18 cellular contexts compared by ENCODE assay signal in genomic region chr20:34316191-34316814, GRCh38. TPM values are rescaled to one million over a fixed set of nuclear protein-coding genes. Genes with fewer than 3 reads are reported as not detected.
A peak's percentile ranks its signal among the peaks of the same experiment; 100 is the strongest.
DNase-seq lines count a peak whose midpoint lies in the region; ATAC-seq, FAIRE-seq and TF ChIP-seq lines count a peak whose summit lies in the region.
"Had no signal": no experiment of that assay in that cellular context is flagged by ENCODE, and none has a peak within 500 bp of the region (broad histone marks: within the 10 kb centered on the region; RNA-seq: fewer than 3 reads in every experiment).

No MANE protein-coding gene starts in this region.

- TF ChIP-seq CTCF in A549 (IDR thresholded peaks at IDR 0.05) (no peak), fibroblast of lung (conservative IDR thresholded peaks at IDR 0.05 in 1 of 2, IDR thresholded peaks at IDR 0.05 in 1 of 2; ENCODE audit: low read depth in 1 of 2, low read length in 2 of 2) (no peak)

- H3K4me2 ChIP-seq in A549 (peak overlapping the region; percentile 31; the same call in 2 of the 3 replicates), fibroblast of lung (ENCODE audit: extremely low read depth, insufficient read depth, low read length) (no peak overlapping the region)

- H3K9me3 ChIP-seq in A549 (no peaks in the 10 kb centered on the region), fibroblast of lung (ENCODE audit: control insufficient read depth, insufficient read depth, low read depth, low read length) (no peaks in the 10 kb centered on the region)
- H3K9me3 ChIP-seq: colonic mucosa, gastroesophageal sphincter, transverse colon had no signal

- CTCF ChIA-PET in A549 (lab: Yijun Ruan, JAX) = interaction anchor here (1.1 to 2.7 kb wide), 3 partner anchors 152 to 207 kb away, joined by 3 to 9 read pairs (median 3); no protein-coding TSS in a partner anchor
- CTCF ChIA-PET in activated CD4-positive, alpha-beta memory T cell treated with anti-CD3 and anti-CD28 coated beads, Interleukin-2, amount 10 ng/mL, durations not matched to agents 7 days and 5 days (lab: Charles Lee) = no interaction called here
- CTCF ChIA-PET in activated naive CD4-positive, alpha-beta T cell treated with anti-CD3 and anti-CD28 coated beads, Interleukin-2, amount 10 ng/mL, durations not matched to agents 7 days and 5 days (lab: Charles Lee) = interaction anchor here (1.7 kb wide), 1 partner anchor 134 kb away, joined by 3 read pairs; no protein-coding TSS in a partner anchor

- H3K36me3 ChIP-seq in fibroblast of lung (ENCODE audit: control insufficient read depth, insufficient read depth, low read length) = no peaks in the 10 kb centered on the region
- H3K36me3 ChIP-seq: colonic mucosa, gastroesophageal sphincter, transverse colon had no signal

- POLR2A ChIA-PET in A549 (lab: Yijun Ruan, JAX) = no interaction called here
- POLR2A ChIA-PET in activated CD4-positive, alpha-beta memory T cell treated with anti-CD3 and anti-CD28 coated beads, Interleukin-2, amount 10 ng/mL, durations not matched to agents 7 days and 5 days (lab: Charles Lee) = no interaction called here

- no peak overlapping the region for H3K4me3 Mint-ChIP-seq in activated CD4-positive, alpha-beta memory T cell treated with anti-CD3 and anti-CD28 coated beads, Interleukin-2, amount 10 ng/mL, durations not matched to agents 7 days and 5 days
- H3K4me3 Mint-ChIP-seq in activated naive CD4-positive, alpha-beta T cell treated with anti-CD3 and anti-CD28 coated beads, Interleukin-2, amount 10 ng/mL, durations not matched to agents 7 days and 5 days = no peak overlapping the region
- H3K4me3 Mint-ChIP-seq in stimulated activated naive CD8-positive, alpha-beta T cell treated with anti-CD3 and anti-CD28 coated beads, Interleukin-15, amount 100 ng/mL, for 72 hours = no peak overlapping the region
- H3K4me3 Mint-ChIP-seq: naive thymus-derived CD8-positive, alpha-beta T cell had no signal

- 81% methylated on average over 6 of the region's 6 CpGs for WGBS in A549 (ENCODE audit: missing lambda C conversion rate)

- H4K20me1 ChIP-seq in fibroblast of lung (ENCODE audit: control insufficient read depth, extremely low read depth, insufficient read depth, low read length) = no peaks in the 10 kb centered on the region

- no peaks in the 10 kb centered on the region for H3K79me2 ChIP-seq in fibroblast of lung (ENCODE audit: control insufficient read depth, insufficient read depth, low read length)

- H3K9ac ChIP-seq in fibroblast of lung (ENCODE audit: insufficient read depth, low read length) = no peak overlapping the region

- no peak overlapping the region for H3K27ac Mint-ChIP-seq in activated CD4-positive, alpha-beta memory T cell treated with anti-CD3 and anti-CD28 coated beads, Interleukin-2, amount 10 ng/mL, durations not matched to agents 7 days and 5 days
- H3K27ac Mint-ChIP-seq in activated naive CD4-positive, alpha-beta T cell treated with anti-CD3 and anti-CD28 coated beads, Interleukin-2, amount 10 ng/mL, durations not matched to agents 7 days and 5 days = no peak overlapping the region
- H3K27ac Mint-ChIP-seq in stimulated activated naive CD8-positive, alpha-beta T cell treated with anti-CD3 and anti-CD28 coated beads, Interleukin-15, amount 100 ng/mL, for 72 hours = no peak overlapping the region

- peaks cover 18% of the 10 kb centered on the region for H3K4me1 Mint-ChIP-seq in activated CD4-positive, alpha-beta memory T cell treated with anti-CD3 and anti-CD28 coated beads, Interleukin-2, amount 10 ng/mL, durations not matched to agents 7 days and 5 days
- H3K4me1 Mint-ChIP-seq in activated naive CD4-positive, alpha-beta T cell treated with anti-CD3 and anti-CD28 coated beads, Interleukin-2, amount 10 ng/mL, durations not matched to agents 7 days and 5 days = peaks cover 13% of the 10 kb centered on the region
- peaks cover 18% of the 10 kb centered on the region for H3K4me1 Mint-ChIP-seq in stimulated activated naive CD8-positive, alpha-beta T cell treated with anti-CD3 and anti-CD28 coated beads, Interleukin-15, amount 100 ng/mL, for 72 hours

- no peak for TF ChIP-seq RAD21 in A549 (conservative IDR thresholded peaks at IDR 0.05 in 1 of 2, IDR thresholded peaks at IDR 0.05 in 1 of 2)

- H3K9me3 Mint-ChIP-seq in activated CD4-positive, alpha-beta memory T cell treated with anti-CD3 and anti-CD28 coated beads, Interleukin-2, amount 10 ng/mL, durations not matched to agents 7 days and 5 days = no peaks in the 10 kb centered on the region
- H3K9me3 Mint-ChIP-seq in activated naive CD4-positive, alpha-beta T cell treated with anti-CD3 and anti-CD28 coated beads, Interleukin-2, amount 10 ng/mL, durations not matched to agents 7 days and 5 days = no peaks in the 10 kb centered on the region
- no peaks in the 10 kb centered on the region for H3K9me3 Mint-ChIP-seq in stimulated activated naive CD8-positive, alpha-beta T cell treated with anti-CD3 and anti-CD28 coated beads, Interleukin-15, amount 100 ng/mL, for 72 hours
- H3K9me3 Mint-ChIP-seq: naive thymus-derived CD8-positive, alpha-beta T cell had no signal

- H3K36me3 Mint-ChIP-seq in activated CD4-positive, alpha-beta memory T cell treated with anti-CD3 and anti-CD28 coated beads, Interleukin-2, amount 10 ng/mL, durations not matched to agents 7 days and 5 days (ENCODE audit: low read depth) = no peaks in the 10 kb centered on the region
- H3K36me3 Mint-ChIP-seq in activated naive CD4-positive, alpha-beta T cell treated with anti-CD3 and anti-CD28 coated beads, Interleukin-2, amount 10 ng/mL, durations not matched to agents 7 days and 5 days = no peaks in the 10 kb centered on the region
- H3K36me3 Mint-ChIP-seq: naive thymus-derived CD8-positive, alpha-beta T cell had no signal

- H3K4me1 ChIP-seq in A549 (peaks cover 27% of the 10 kb centered on the region), fibroblast of lung (ENCODE audit: control insufficient read depth, extremely low read depth, insufficient read depth, low read length) (peaks cover 6% of the 10 kb centered on the region)

- no peak for ATAC-seq in A549
- ATAC-seq in stimulated activated naive CD8-positive, alpha-beta T cell treated with anti-CD3 and anti-CD28 coated beads, Interleukin-15, amount 100 ng/mL, for 72 hours = no peak
- ATAC-seq: gastroesophageal sphincter; naive thymus-derived CD8-positive, alpha-beta T cell had no signal

- H2AFZ ChIP-seq in fibroblast of lung (ENCODE audit: low read length) = no peak overlapping the region

- FAIRE-seq in A549 (lab: Jason Lieb, UNC) (no peak), H54 (lab: Jason Lieb, UNC) (peak; percentile 55), RCC 7860 (lab: Jason Lieb, UNC) (peak; percentile 69)

- H3K4me3 ChIP-seq in A549 (no peak overlapping the region), fibroblast of lung (replicated peaks in 1 of 4; ENCODE audit: control extremely low read depth in 1 of 4, insufficient read depth in 1 of 4, low read depth in 3 of 4, low read length in 4 of 4) (no peak overlapping the region)
- H3K4me3 ChIP-seq: colonic mucosa, gastroesophageal sphincter, transverse colon had no signal

- DNase-seq in A549 (ENCODE audit: low read depth in 1 of 2, low spot score in 1 of 2) = peak in 1 of 2 experiments; percentile 45
- DNase-seq in H54 (ENCODE audit: insufficient read length, low spot score) = peak; percentile 70
- peak; percentile 76 for DNase-seq in RCC 7860 (ENCODE audit: low spot score)
- DNase-seq in fibroblast of lung (ENCODE audit: low read depth in 2 of 2) = peak; percentile 46 to 50
- no peak for DNase-seq in HuH-7 (ENCODE audit: low spot score)
- DNase-seq in activated CD4-positive, alpha-beta memory T cell treated with anti-CD3 and anti-CD28 coated beads, Interleukin-2, amount 10 ng/mL, durations not matched to agents 7 days and 5 days = no peak
- DNase-seq in activated naive CD4-positive, alpha-beta T cell treated with anti-CD3 and anti-CD28 coated beads, Interleukin-2, amount 10 ng/mL, durations not matched to agents 7 days and 5 days = no peak
- no peak for DNase-seq in stimulated activated naive CD8-positive, alpha-beta T cell treated with anti-CD3 and anti-CD28 coated beads, Interleukin-15, amount 100 ng/mL, for 72 hours
- DNase-seq: activated T-cell treated with anti-CD3 and anti-CD28 coated beads for 4 hours; colonic mucosa; DMS 273 treated with DMSO at 0.1 percent for 48 hours; KBM-7; naive thymus-derived CD8-positive, alpha-beta T cell; NCI-H2081 treated with DMSO at 0.1 percent for 48 hours; NK-92 treated with Interleukin-12 subunit alpha and Interleukin-12 subunit beta, amount 100 ng/mL, for 24 hours; stimulated activated CD4-positive, alpha-beta T cell treated with anti-CD3 and anti-CD28 coated beads, Interleukin-1b, Interleukin-23, amount 100 ng/mL, for 48 hours; transverse colon had no signal

- no peak for TF ChIP-seq POLR2A in A549 (IDR thresholded peaks at IDR 0.05; ENCODE audit: low read length)
- TF ChIP-seq POLR2A in H54 (IDR thresholded peaks at IDR 0.05; ENCODE audit: low read depth, low read length) = peak; percentile 28; the same call in 1 of the 2 replicates

- peaks cover 25% of the 10 kb centered on the region for H3K27me3 Mint-ChIP-seq in activated CD4-positive, alpha-beta memory T cell treated with anti-CD3 and anti-CD28 coated beads, Interleukin-2, amount 10 ng/mL, durations not matched to agents 7 days and 5 days
- peaks cover 44% of the 10 kb centered on the region for H3K27me3 Mint-ChIP-seq in activated naive CD4-positive, alpha-beta T cell treated with anti-CD3 and anti-CD28 coated beads, Interleukin-2, amount 10 ng/mL, durations not matched to agents 7 days and 5 days
- H3K27me3 Mint-ChIP-seq in stimulated activated naive CD8-positive, alpha-beta T cell treated with anti-CD3 and anti-CD28 coated beads, Interleukin-15, amount 100 ng/mL, for 72 hours = peaks cover 32% of the 10 kb centered on the region

- no peak for TF ChIP-seq EP300 in A549 (IDR thresholded peaks at IDR 0.05)

- H3K27ac ChIP-seq in A549 (peak overlapping the region; percentile 29 to 75; a peak in 4 of 6 replicates), fibroblast of lung (ENCODE audit: insufficient read depth, low read length) (no peak overlapping the region)
- H3K27ac ChIP-seq: colonic mucosa, gastroesophageal sphincter, transverse colon had no signal

- no peaks in the 10 kb centered on the region for H3K27me3 ChIP-seq in fibroblast of lung (ENCODE audit: control insufficient read depth, insufficient read depth, low read length)
- H3K27me3 ChIP-seq: colonic mucosa had no signal

RNA-seq across cellular contexts. Expression of gene AHCY, which starts 13.1 kb away (rescaled TPM):
- polyA plus RNA-seq in A549 (2011; rRNA removed) = 274 and 278 TPM in 2 replicates
- 368 and 436 TPM in 2 replicates for polyA plus RNA-seq in A549 (2012; cell fraction: cytosol; rRNA removed)
- 473 and 534 TPM in 2 replicates for polyA plus RNA-seq in A549 (2012; cell fraction: nucleus; rRNA removed)
- polyA plus RNA-seq in A549 (2017; fragmentation: RNase III; extraction: RNeasy Plus Mini Kit Qiagen cat#74134 plus additional on column Dnase treatment) = 282 to 314 TPM (median 290 TPM) in 3 replicates
- 585 and 594 TPM in 2 replicates for polyA minus RNA-seq in A549 (2011; rRNA and poly(A)+ RNA removed)
- total RNA-seq in fibroblast of lung = 68.4 and 72.2 TPM in 2 replicates
- 78.3 and 96.6 TPM in 2 replicates for polyA plus RNA-seq in fibroblast of lung
- 72.8 and 89.5 TPM in 2 replicates for polyA plus RNA-seq in fibroblast of lung (2012)
- polyA minus RNA-seq in fibroblast of lung (ENCODE audit: low replicate concordance) = 253 and 290 TPM in 2 replicates
- total RNA-seq in activated CD4-positive, alpha-beta memory T cell treated with anti-CD3 and anti-CD28 coated beads, Interleukin-2, amount 10 ng/mL, durations not matched to agents 7 days and 5 days = 10 to 100 TPM; 50.5 to 53.0 TPM

RNA-seq across cellular contexts. Expression of gene ITCH, which starts 46.8 kb away (rescaled TPM):
- 23.9 and 27.5 TPM in 2 replicates for polyA plus RNA-seq in A549 (2011; rRNA removed)
- polyA plus RNA-seq in A549 (2012; cell fraction: cytosol; rRNA removed) = 3.2 and 4.1 TPM in 2 replicates
- polyA plus RNA-seq in A549 (2012; cell fraction: nucleus; rRNA removed) = 2.3 and 4.6 TPM in 2 replicates
- 24.4 to 25.0 TPM (median 24.4 TPM) in 3 replicates for polyA plus RNA-seq in A549 (2017; fragmentation: RNase III; extraction: RNeasy Plus Mini Kit Qiagen cat#74134 plus additional on column Dnase treatment)
- 23.8 and 38.5 TPM in 2 replicates for polyA minus RNA-seq in A549 (2011; rRNA and poly(A)+ RNA removed)
- 67.5 and 77.6 TPM in 2 replicates for total RNA-seq in fibroblast of lung
- 18.5 and 25.0 TPM in 2 replicates for polyA plus RNA-seq in fibroblast of lung
- 23.0 and 32.5 TPM in 2 replicates for polyA plus RNA-seq in fibroblast of lung (2012)
- polyA minus RNA-seq in fibroblast of lung (ENCODE audit: low replicate concordance) = 9.6 and 15.9 TPM in 2 replicates
- 10 to 100 TPM; 55.5 to 56.7 TPM for total RNA-seq in activated CD4-positive, alpha-beta memory T cell treated with anti-CD3 and anti-CD28 coated beads, Interleukin-2, amount 10 ng/mL, durations not matched to agents 7 days and 5 days

Comparison
In these comparisons a context has a peak if more than half of its experiments do, and no peak if none do; other contexts are left out.
1. DNase-seq: peak in H54 (single experiment), RCC 7860 (single experiment) and fibroblast of lung (2 of 2); none in HuH-7 (single experiment), activated CD4-positive, alpha-beta memory T cell treated with anti-CD3 and anti-CD28 coated beads, Interleukin-2, amount 10 ng/mL, durations not matched to agents 7 days and 5 days (single experiment), activated naive CD4-positive, alpha-beta T cell treated with anti-CD3 and anti-CD28 coated beads, Interleukin-2, amount 10 ng/mL, durations not matched to agents 7 days and 5 days (single experiment) and stimulated activated naive CD8-positive, alpha-beta T cell treated with anti-CD3 and anti-CD28 coated beads, Interleukin-15, amount 100 ng/mL, for 72 hours (0 of 2).